Comparison of ENCODE assay signal across 20 cellular contexts in the genomic region with DNA sequence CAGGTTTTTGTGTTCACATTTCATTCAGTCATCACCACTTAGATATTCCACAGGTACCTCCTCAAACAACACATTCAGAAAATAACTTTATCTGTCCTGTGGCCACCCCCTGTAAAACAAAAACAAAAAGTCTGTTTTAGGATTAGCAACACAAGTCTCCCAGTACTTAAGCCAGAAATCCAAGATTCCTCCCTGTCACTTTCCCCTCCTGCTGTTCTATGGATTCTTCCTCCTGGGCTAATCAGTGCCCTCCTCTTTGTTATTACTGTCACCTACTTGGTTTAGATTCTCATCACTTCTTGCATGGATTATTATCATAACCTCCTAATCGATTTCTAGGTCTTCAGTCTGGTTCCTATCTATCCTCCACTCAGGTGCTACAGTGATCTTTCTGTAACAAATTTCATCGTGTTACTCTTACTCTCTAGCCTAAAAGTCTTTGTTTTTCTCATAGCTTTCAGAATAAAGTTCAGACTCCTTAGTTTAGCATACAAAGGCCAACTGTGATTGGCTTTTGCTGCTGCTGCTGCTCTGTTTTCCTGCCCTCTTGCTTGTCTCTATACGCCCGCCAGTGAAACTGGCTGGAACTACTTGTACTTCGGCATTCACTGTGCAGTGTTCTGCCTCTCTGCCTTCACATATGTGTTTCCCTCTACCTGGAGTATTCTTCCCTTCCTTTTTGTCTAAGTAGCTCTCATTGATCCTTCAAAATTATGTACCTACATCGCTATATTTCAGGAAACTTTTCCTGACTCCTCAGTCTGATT.
"Had no signal": no experiment of that assay in that cellular context is flagged by ENCODE, and none has a peak within 500 bp of the region (broad histone marks: within the 10 kb centered on the region; RNA-seq: fewer than 3 reads in every experiment).

No MANE protein-coding gene starts in this region.

- H3K4me1 Mint-ChIP-seq: naive thymus-derived CD4-positive, alpha-beta T cell; stimulated activated naive B cell treated with anti-CD40 and anti-IgM and Interleukin-4, amounts not matched to agents 10 μg/mL and 1 μg/mL and 100 μg/mL, for 72 hours had no signal

- H3K27me3 ChIP-seq: left lung, neutrophil, pancreas, tibial nerve, vagina had no signal

- DNase-seq: activated CD4-positive, alpha-beta memory T cell treated with anti-CD3 and anti-CD28 coated beads for 36 hours; activated naive CD4-positive, alpha-beta T cell; activated naive CD8-positive, alpha-beta T cell treated with anti-CD3 and anti-CD28 coated beads for 36 hours; activated T-cell treated with anti-CD3 and anti-CD28 coated beads for 4 hours; amniotic stem cell; endodermal cell; foreskin fibroblast; kidney; left lung; mammary epithelial cell; naive thymus-derived CD4-positive, alpha-beta T cell; pancreas; stimulated activated naive B cell treated with anti-CD40 and anti-IgM and Interleukin-4, amounts not matched to agents 10 μg/mL and 1 μg/mL and 100 μg/mL, for 72 hours; SW 1271; T-helper 2 cell; WERI-Rb-1 had no signal

- H3K4me3 ChIP-seq: left lung, pancreas, tibial nerve, vagina had no signal

- H3K27ac ChIP-seq: epithelial cell of prostate, left lung, neutrophil, pancreas, tibial nerve, vagina, WERI-Rb-1 had no signal

- ATAC-seq: left lung; naive thymus-derived CD4-positive, alpha-beta T cell; pancreas; stimulated activated naive B cell treated with anti-CD40 and anti-IgM and Interleukin-4, amounts not matched to agents 10 μg/mL and 1 μg/mL and 100 μg/mL, for 72 hours had no signal

- H3K9me3 ChIP-seq: left lung, neutrophil, pancreas, tibial nerve, vagina had no signal

- H3K36me3 ChIP-seq: left lung, neutrophil, pancreas, vagina, WERI-Rb-1 had no signal

- H3K27ac Mint-ChIP-seq: activated CD4-positive, alpha-beta memory T cell treated with anti-CD3 and anti-CD28 coated beads for 36 hours; activated naive CD8-positive, alpha-beta T cell treated with anti-CD3 and anti-CD28 coated beads for 36 hours; endodermal cell; naive thymus-derived CD4-positive, alpha-beta T cell; stimulated activated naive B cell treated with anti-CD40 and anti-IgM and Interleukin-4, amounts not matched to agents 10 μg/mL and 1 μg/mL and 100 μg/mL, for 72 hours had no signal

- H3K36me3 Mint-ChIP-seq: activated CD4-positive, alpha-beta memory T cell treated with anti-CD3 and anti-CD28 coated beads for 36 hours; activated naive CD8-positive, alpha-beta T cell treated with anti-CD3 and anti-CD28 coated beads for 36 hours; naive thymus-derived CD4-positive, alpha-beta T cell; stimulated activated naive B cell treated with anti-CD40 and anti-IgM and Interleukin-4, amounts not matched to agents 10 μg/mL and 1 μg/mL and 100 μg/mL, for 72 hours had no signal

- H3K4me1 ChIP-seq: left lung, pancreas had no signal

- H3K9me3 Mint-ChIP-seq: activated naive CD8-positive, alpha-beta T cell treated with anti-CD3 and anti-CD28 coated beads for 36 hours had no signal

- H3K4me3 Mint-ChIP-seq: activated CD4-positive, alpha-beta memory T cell treated with anti-CD3 and anti-CD28 coated beads for 36 hours; activated naive CD8-positive, alpha-beta T cell treated with anti-CD3 and anti-CD28 coated beads for 36 hours; endodermal cell; naive thymus-derived CD4-positive, alpha-beta T cell; stimulated activated naive B cell treated with anti-CD40 and anti-IgM and Interleukin-4, amounts not matched to agents 10 μg/mL and 1 μg/mL and 100 μg/mL, for 72 hours had no signal
